12 cellular contexts compared by ENCODE assay signal in genomic region chr14:104944436-104945205, GRCh38. TPM values are rescaled to one million over a fixed set of nuclear protein-coding genes. Genes with fewer than 3 reads are reported as not detected.
DNase-seq lines count a peak whose midpoint lies in the region; ATAC-seq and TF ChIP-seq lines count a peak whose summit lies in the region.
"Not testable (repeated sequence)": the region's sequence is repeated elsewhere in the genome, so short reads cannot be mapped to it uniquely, and the experiment has no call there.
"Had no signal": no experiment of that assay in that cellular context is flagged by ENCODE, and none has a peak within 500 bp of the region (broad histone marks: within the 10 kb centered on the region; RNA-seq: fewer than 3 reads in every experiment).

No MANE protein-coding gene starts in this region.

- H4K20me1 ChIP-seq in osteoblast (ENCODE audit: insufficient read depth, low read length), result not testable (repeated sequence)

- H3K4me2 ChIP-seq in osteoblast (ENCODE audit: insufficient read depth, low read length), result not testable (repeated sequence)

- DNase-seq in 8988T (peak; percentile 1), CD14-positive monocyte (ENCODE audit: low spot score) (peak; percentile 38), Right ventricle myocardium superior (peak; percentile 30), left ventricle myocardium inferior (peak; percentile 11), right lobe of liver (peak in 2 of 3 donors; percentile 9 to 44), osteoblast (ENCODE audit: insufficient read length, low spot score, missing footprints) (peak; percentile 22), aorta (peak; percentile 34 to 62)
- peak; percentile 18 for DNase-seq in activated CD4-positive, CD25-positive, alpha-beta regulatory T cell treated with anti-CD3 and anti-CD28 coated beads, Interleukin-2, amount 50 U/mL, for 72 hours

- not testable (repeated sequence) for H3K9me3 ChIP-seq in left ventricle myocardium inferior (replicated peaks); right lobe of liver; osteoblast (ENCODE audit: low read depth, low read length); aorta (ENCODE audit: control insufficient read depth, low read length)

- not testable (repeated sequence) for H2AFZ ChIP-seq in osteoblast (ENCODE audit: low read length)

- TF ChIP-seq POLR2A in right lobe of liver (IDR thresholded peaks at IDR 0.05), result not testable (repeated sequence)

- not testable (repeated sequence) for ATAC-seq in Right ventricle myocardium superior (ENCODE audit: poor library complexity); right lobe of liver; aorta (ENCODE audit: low FRiP score)

- not testable (repeated sequence) for H3K27ac ChIP-seq in left ventricle myocardium inferior (replicated peaks); right lobe of liver; osteoblast (ENCODE audit: low read depth, low read length); aorta (ENCODE audit: low read depth in 1 of 2, low read length in 2 of 2)

- not testable (repeated sequence) for H3K36me3 Mint-ChIP-seq in CD14-positive monocyte

- H3K9me3 Mint-ChIP-seq in CD14-positive monocyte, result not testable (repeated sequence)

- not testable (repeated sequence) for H3K4me3 ChIP-seq in left ventricle myocardium inferior; right lobe of liver; osteoblast (ENCODE audit: insufficient read depth, low read length); aorta (ENCODE audit: low read length in 2 of 2)

- not testable (repeated sequence) for H3K4me3 Mint-ChIP-seq in CD14-positive monocyte

- WGBS in right lobe of liver (ENCODE audit: insufficient coverage, low coverage, low lambda C conversion rate, missing lambda C conversion rate), result 80% methylated on average over 2 of the region's 29 CpGs
- WGBS in aorta, 2 donors, result 92 to 93% methylated on average over 29 of the region's 29 CpGs

- H3K79me2 ChIP-seq in osteoblast (ENCODE audit: insufficient read depth, low read length), result not testable (repeated sequence)

- TF ChIP-seq CTCF in CD14-positive monocyte (IDR thresholded peaks at IDR 0.05); left ventricle myocardium inferior (IDR thresholded peaks at IDR 0.05; ENCODE audit: borderline replicate concordance); right lobe of liver (IDR thresholded peaks at IDR 0.05); osteoblast (IDR thresholded peaks at IDR 0.05; ENCODE audit: extremely low read depth, low read depth, low read length): not testable (repeated sequence)

- not testable (repeated sequence) for H3K27me3 Mint-ChIP-seq in CD14-positive monocyte (ENCODE audit: low read depth in 3 of 3)

- not testable (repeated sequence) for H3K27ac Mint-ChIP-seq in CD14-positive monocyte

- not testable (repeated sequence) for H3K36me3 ChIP-seq in left ventricle myocardium inferior; right lobe of liver; osteoblast (ENCODE audit: insufficient read depth, low read length); aorta (ENCODE audit: control insufficient read depth in 1 of 2, insufficient read depth in 2 of 2, low read length in 1 of 2)

- H3K27me3 ChIP-seq in left ventricle myocardium inferior (ENCODE audit: low read depth), result peaks cover 16% of the 10 kb centered on the region
- H3K27me3 ChIP-seq in right lobe of liver; osteoblast (ENCODE audit: insufficient read depth, low read length); aorta (ENCODE audit: control insufficient read depth in 1 of 2, insufficient read depth in 2 of 2, low read length in 1 of 2): not testable (repeated sequence)

- intact Hi-C loops in CD14-positive monocyte (cut with micrococcal nuclease); Right ventricle myocardium superior (cut with DNase I); left ventricle myocardium inferior (cut with micrococcal nuclease); right lobe of liver (cut with DNase I); aorta (cut with DNase I): not testable (repeated sequence)

- not testable (repeated sequence) for H3K4me1 ChIP-seq in left ventricle myocardium inferior; right lobe of liver; osteoblast (ENCODE audit: insufficient read depth, low read length); aorta (ENCODE audit: control insufficient read depth in 1 of 2, insufficient read depth in 2 of 2, low read length in 2 of 2)

- not testable (repeated sequence) for H3K4me1 Mint-ChIP-seq in CD14-positive monocyte

RNA-seq across cellular contexts. Expression of gene PLD4, which starts 19.9 kb away (rescaled TPM):
- polyA plus RNA-seq in CD14-positive monocyte (10 to 100 TPM; 15.1 to 15.5 TPM), aorta (under 1 TPM in 1 of 2 donors, not detected in 1; 0.38 TPM)
- total RNA-seq in Right ventricle myocardium superior (0.13 TPM), left ventricle myocardium inferior (0.44 TPM), right lobe of liver (under 1 TPM in 4 of 6 experiments, not detected in 2; 0.12 to 0.49 (median 0.33) TPM), osteoblast (not detected in 2 replicates), aorta (1 to 10 TPM in 1 of 2 donors, under 1 TPM in 1; 0.62 to 1.7 TPM)
- total RNA-seq: GM23248, H1, H7 had no signal
- polyA plus RNA-seq: CD8-positive, alpha-beta memory T cell; GM23248 had no signal

RNA-seq across cellular contexts. Expression of gene AHNAK2, which starts 33.6 kb away (rescaled TPM):
- under 1 TPM in 1 of 2 donors, not detected in 1; 0.01 TPM for polyA plus RNA-seq in CD14-positive monocyte
- total RNA-seq in Right ventricle myocardium superior, result 2.6 TPM
- total RNA-seq in left ventricle myocardium inferior, result 2.5 TPM
- 10 to 100 TPM in 1 of 6 experiments, 1 to 10 TPM in 5; 2.1 to 12.2 (median 4.6) TPM for total RNA-seq in right lobe of liver
- 30.8 and 31.8 TPM in 2 replicates for total RNA-seq in osteoblast
- 10 to 100 TPM; 25.5 to 61.3 TPM for total RNA-seq in aorta
- 10 to 100 TPM in 1 of 2 donors, 1 to 10 TPM in 1; 4.6 to 10.6 TPM for polyA plus RNA-seq in aorta
- polyA plus RNA-seq: CD8-positive, alpha-beta memory T cell had no signal

RNA-seq across cellular contexts. Expression of gene CLBA1, which starts 41.0 kb away (rescaled TPM):
- polyA plus RNA-seq in CD14-positive monocyte (under 1 TPM; 0.62 to 0.76 TPM), aorta (10 to 100 TPM in 1 of 2 donors, 1 to 10 TPM in 1; 1.8 to 10.2 TPM)
- total RNA-seq in Right ventricle myocardium superior (1.5 TPM), left ventricle myocardium inferior (2.4 TPM), right lobe of liver (1 to 10 TPM; 1.5 to 3.3 (median 2.5) TPM), osteoblast (11.5 and 12.3 TPM in 2 replicates), aorta (1 to 10 TPM; 2.6 to 5.1 TPM)
